Comparison of ENCODE assay signal across 9 cellular contexts in genomic region chr3:25910997-25911396, GRCh38.
DNase-seq lines count a peak whose midpoint lies in the region; ATAC-seq, FAIRE-seq and TF ChIP-seq lines count a peak whose summit lies in the region.
"Had no signal": no experiment of that assay in that cellular context is flagged by ENCODE, and none has a peak within 500 bp of the region (broad histone marks: within the 10 kb centered on the region; RNA-seq: fewer than 3 reads in every experiment).

No MANE protein-coding gene starts in this region.

- H3K9me3 ChIP-seq in GM12878 (replicated peaks; ENCODE audit: control insufficient read depth, insufficient read depth, low read length) (no peaks in the 10 kb centered on the region), gastrocnemius medialis (no peaks in the 10 kb centered on the region)
- H3K9me3 ChIP-seq in naive thymus-derived CD4-positive, alpha-beta T cell (ENCODE audit: control insufficient read depth in 2 of 3, low read length in 3 of 3), result no peaks in the 10 kb centered on the region
- H3K9me3 ChIP-seq: neutrophil had no signal

- H3K79me2 ChIP-seq in GM12878 (ENCODE audit: control insufficient read depth, insufficient read depth, low read length), result no peaks in the 10 kb centered on the region

- peaks cover 0 to 1% (median 0%) of the 10 kb centered on the region in 11 donors for H3K9me3 Mint-ChIP-seq in naive thymus-derived CD4-positive, alpha-beta T cell

- no peak overlapping the region for H3K4me2 ChIP-seq in GM12878 (ENCODE audit: control insufficient read depth, insufficient read depth)

- H3K4me3 ChIP-seq in GM12878 (no peak overlapping the region), gastrocnemius medialis (no peak overlapping the region)
- H3K4me3 ChIP-seq in naive thymus-derived CD4-positive, alpha-beta T cell (ENCODE audit: low read length), result no peak overlapping the region

- TF ChIP-seq CTCF in GM12878 (IDR thresholded peaks at IDR 0.05 in 2 of 3, conservative IDR thresholded peaks at IDR 0.05 in 1 of 3; ENCODE audit: control insufficient read depth in 2 of 3, extremely low read depth in 1 of 3, insufficient read depth in 1 of 3, low read depth in 3 of 3, low read length in 3 of 3) (peak; percentile 41 to 50 (median 46)), gastrocnemius medialis (IDR thresholded peaks at IDR 0.05 in 4 of 5, conservative IDR thresholded peaks at IDR 0.05 in 1 of 5) (no peak)

- SMC1A ChIA-PET in GM12878 (lab: Charles Lee; ENCODE audit: uncharacterized antibody, unreplicated experiment), result interaction anchor here (1.4 kb wide), 1 partner anchor 263 kb away, joined by 4 read pairs; no protein-coding TSS in a partner anchor

- H3K27me3 Mint-ChIP-seq in naive thymus-derived CD4-positive, alpha-beta T cell, result peaks cover 0 to 11% (median 0%) of the 10 kb centered on the region in 5 donors

- H3K36me3 ChIP-seq in GM12878 (ENCODE audit: control insufficient read depth in 2 of 2, insufficient read depth in 2 of 2, low read length in 1 of 2) (no peaks in the 10 kb centered on the region), gastrocnemius medialis (no peaks in the 10 kb centered on the region)
- H3K36me3 ChIP-seq in naive thymus-derived CD4-positive, alpha-beta T cell (ENCODE audit: control insufficient read depth in 2 of 3, insufficient read depth in 3 of 3, low read length in 3 of 3), result no peaks in the 10 kb centered on the region
- H3K36me3 ChIP-seq: neutrophil had no signal

- no peak overlapping the region for H3K27ac Mint-ChIP-seq in naive thymus-derived CD4-positive, alpha-beta T cell

- BruUV-seq in GM12878 (replicated peaks; lab: Mats Ljungman, UMichigan), result no TSS peak

- intact Hi-C loops in GM12878 (cut with micrococcal nuclease; ENCODE audit: unreplicated experiment), result no loop called here
- intact Hi-C loops in naive thymus-derived CD4-positive, alpha-beta T cell (cut with micrococcal nuclease), result loop anchor here (1.0 to 5.0 kb wide), 3 partner anchors 54 to 263 kb away; no protein-coding TSS in a partner anchor
- intact Hi-C loops in gastrocnemius medialis (cut with DNase I; ENCODE audit: low total_unique reads), result no loop called here

- H3K36me3 Mint-ChIP-seq in naive thymus-derived CD4-positive, alpha-beta T cell, result no peaks in the 10 kb centered on the region

- ATAC-seq in activated CD4-positive, CD25-positive, alpha-beta regulatory T cell treated with anti-CD3 and anti-CD28 coated beads, Interleukin-2, amount 50 U/mL, for 24 hours, result no peak
- ATAC-seq in GM12878, result peak; percentile 77
- peak; percentile 49 for ATAC-seq in naive thymus-derived CD4-positive, alpha-beta T cell
- ATAC-seq in gastrocnemius medialis, result no peak
- no peak for ATAC-seq in HG03095 (IDR thresholded peaks at IDR 0.05; ENCODE audit: unreplicated experiment)

- TF ChIP-seq RAD21 in GM12878 (IDR thresholded peaks at IDR 0.05; ENCODE audit: insufficient read depth, low read depth, low read length), result peak; percentile 41

- no peaks in the 10 kb centered on the region for H3K27me3 ChIP-seq in GM12878 (replicated peaks in 1 of 2; ENCODE audit: control insufficient read depth in 2 of 2, insufficient read depth in 2 of 2, low read length in 1 of 2)
- H3K27me3 ChIP-seq in naive thymus-derived CD4-positive, alpha-beta T cell (ENCODE audit: control insufficient read depth in 2 of 2, insufficient read depth in 2 of 2, low read length in 2 of 2), result no peaks in the 10 kb centered on the region
- no peaks in the 10 kb centered on the region for H3K27me3 ChIP-seq in gastrocnemius medialis
- H3K27me3 ChIP-seq: neutrophil had no signal

- H3K4me3 Mint-ChIP-seq in naive thymus-derived CD4-positive, alpha-beta T cell, result no peak overlapping the region

- in situ Hi-C loops in GM12878 (cut with MboI) (no loop called here), gastrocnemius medialis (cut with MboI; ENCODE audit: low sequenced_read_pairs in 4 of 4) (loop anchor here in 1 of 4 donors (25.0 kb wide), 1 partner anchor 201 kb away; no protein-coding TSS in a partner anchor)

- CTCF ChIA-PET in GM12878 (lab: Yijun Ruan, JAX), result interaction anchor here (0.6 to 2.1 kb wide), 9 partner anchors 8 to 1921 kb away, joined by 3 to 7 read pairs (median 3); no protein-coding TSS in a partner anchor
- CTCF ChIA-PET in naive thymus-derived CD4-positive, alpha-beta T cell (lab: Charles Lee), result interaction anchor here (0.6 to 2.4 kb wide), 2 partner anchors 15 to 263 kb away, joined by 3 to 6 read pairs; no protein-coding TSS in a partner anchor

- WGBS in GM12878 (ENCODE audit: insufficient coverage, insufficient replicate concordance, low lambda C conversion rate, missing lambda C conversion rate), result 1% methylated on average over 4 of the region's 4 CpGs

- H3K4me1 Mint-ChIP-seq in naive thymus-derived CD4-positive, alpha-beta T cell, result peaks cover 0 to 10% (median 8%) of the 10 kb centered on the region in 7 donors

- H4K20me1 ChIP-seq in GM12878 (ENCODE audit: control insufficient read depth, insufficient read depth), result no peaks in the 10 kb centered on the region

- FAIRE-seq in GM12878 (lab: Jason Lieb, UNC), result no peak

- no peak for TF ChIP-seq EP300 in GM12878 (IDR thresholded peaks at IDR 0.05; ENCODE audit: borderline replicate concordance in 1 of 2, control insufficient read depth in 1 of 2, low read depth in 2 of 2, low read length in 2 of 2)

- no peak overlapping the region for H3K27ac ChIP-seq in GM12878 (ENCODE audit: control insufficient read depth, insufficient read depth)
- no peak overlapping the region for H3K27ac ChIP-seq in naive thymus-derived CD4-positive, alpha-beta T cell (ENCODE audit: low read depth, low read length)
- H3K27ac ChIP-seq in gastrocnemius medialis, result no peak overlapping the region
- H3K27ac ChIP-seq: neutrophil had no signal

- peak in 3 of 4 experiments; percentile 1 to 20 (median 5) for DNase-seq in activated CD4-positive, CD25-positive, alpha-beta regulatory T cell (lab: John Stamatoyannopoulos, UW)
- DNase-seq in OCI-M1 (lab: John Stamatoyannopoulos, UW), result peak; percentile 60
- no peak for DNase-seq in GM12878 (ENCODE audit: low read depth, low spot score)
- peak in 7 of 9 donors; percentile 8 to 29 (median 23) for DNase-seq in naive thymus-derived CD4-positive, alpha-beta T cell
- DNase-seq in NCI-H2029 treated with DMSO at 0.1 percent for 48 hours (lab: John Stamatoyannopoulos, UW), result no peak
- no peak for DNase-seq in gastrocnemius medialis

- no peak for TF ChIP-seq POLR2A in GM12878 (IDR thresholded peaks at IDR 0.05; ENCODE audit: low read depth, low read length)
- TF ChIP-seq POLR2A in gastrocnemius medialis (IDR thresholded peaks at IDR 0.05), result no peak

- POLR2A ChIA-PET in GM12878 (lab: Charles Lee), result no interaction called here
- POLR2A ChIA-PET in naive thymus-derived CD4-positive, alpha-beta T cell (lab: Charles Lee), result no interaction called here

- RAD21 ChIA-PET in GM12878 (lab: Charles Lee; ENCODE audit: unreplicated experiment), result interaction anchor here (1.2 kb wide), 1 partner anchor 263 kb away, joined by 4 read pairs; no protein-coding TSS in a partner anchor

- H3K4me1 ChIP-seq in GM12878 (ENCODE audit: control insufficient read depth, insufficient read depth, low read length) (no peaks in the 10 kb centered on the region), gastrocnemius medialis (no peaks in the 10 kb centered on the region)
- H3K4me1 ChIP-seq in naive thymus-derived CD4-positive, alpha-beta T cell (ENCODE audit: control insufficient read depth in 2 of 2, insufficient read depth in 2 of 2, low read length in 2 of 2), result peaks cover 0 to 10% of the 10 kb centered on the region in 2 donors

- no peak overlapping the region for H2AFZ ChIP-seq in GM12878 (ENCODE audit: control insufficient read depth, low read depth, low read length)

- no peak overlapping the region for H3K9ac ChIP-seq in GM12878 (ENCODE audit: control insufficient read depth, insufficient read depth, low read length)

TF ChIP-seq in GM12878, 131 proteins besides CTCF, POLR2A, EP300 and RAD21:
- TF ChIP-seq SMC3 (IDR thresholded peaks at IDR 0.05; ENCODE audit: borderline replicate concordance, low read length) (peak; percentile 47), RELA (IDR thresholded peaks at IDR 0.05; ENCODE audit: borderline replicate concordance, partially characterized antibody) (no peak)

Comparison
In these comparisons a context has a peak if more than half of its experiments do, and no peak if none do; other contexts are left out.
1. DNase-seq: peak in activated CD4-positive, CD25-positive, alpha-beta regulatory T cell (3 of 4), OCI-M1 (single experiment) and naive thymus-derived CD4-positive, alpha-beta T cell (7 of 9); none in GM12878 (single experiment), NCI-H2029 treated with DMSO at 0.1 percent for 48 hours (single experiment) and gastrocnemius medialis (0 of 2).
2. ATAC-seq: peak in GM12878 (single experiment) and naive thymus-derived CD4-positive, alpha-beta T cell (single experiment); none in activated CD4-positive, CD25-positive, alpha-beta regulatory T cell treated with anti-CD3 and anti-CD28 coated beads, Interleukin-2, amount 50 U/mL, for 24 hours (0 of 2), gastrocnemius medialis (0 of 2) and HG03095 (single experiment).
3. CTCF ChIP-seq: peak in GM12878 (3 of 3); none in gastrocnemius medialis (0 of 5).
4. intact Hi-C loops: an anchor here in naive thymus-derived CD4-positive, alpha-beta T cell (1.0 to 5.0 kb wide); none called in GM12878 and gastrocnemius medialis.